In genomic region chr5:7811715-7812114, GRCh38 we compare ENCODE assay signal across 1 cellular context.
TF ChIP-seq lines count a peak whose summit lies in the region.

No MANE protein-coding gene starts in this region.

TF ChIP-seq in K562, 482 proteins besides CTCF, POLR2A, EP300 and RAD21:
- TF ChIP-seq SFPQ (IDR thresholded peaks at IDR 0.05; ENCODE audit: low read depth, low read length) (no peak), CCNT2 (IDR thresholded peaks at IDR 0.05; ENCODE audit: borderline replicate concordance, extremely low read depth, insufficient read length, low read depth, low read length) (no peak), DNMT1 (IDR thresholded peaks at IDR 0.05) (no peak), STAT5A (IDR thresholded peaks at IDR 0.05; ENCODE audit: borderline replicate concordance, low read length) (no peak), ZBTB49 (CRISPR knock-in tag; IDR thresholded peaks at IDR 0.05; ENCODE audit: borderline replicate concordance) (no peak), ARID3B (CRISPR knock-in tag; IDR thresholded peaks at IDR 0.05; ENCODE audit: borderline replicate concordance) (no peak), POLR2H (tag; IDR thresholded peaks at IDR 0.05; ENCODE audit: low read depth) (no peak), KDM1A (IDR thresholded peaks at IDR 0.05) (no peak), DPF2 (IDR thresholded peaks at IDR 0.05) (no peak), ID3 (CRISPR knock-in tag; IDR thresholded peaks at IDR 0.05) (no peak), ID3 (tag; IDR thresholded peaks at IDR 0.05) (no peak), MAFF (IDR thresholded peaks at IDR 0.05; ENCODE audit: low read length) (no peak), ZNF263 (CRISPR knock-in tag; IDR thresholded peaks at IDR 0.05; ENCODE audit: borderline replicate concordance) (no peak), MEF2A (IDR thresholded peaks at IDR 0.05; ENCODE audit: control insufficient read depth, low read depth, low read length) (no peak), ELF4 (CRISPR knock-in tag; IDR thresholded peaks at IDR 0.05) (no peak), RFX5 (IDR thresholded peaks at IDR 0.05; ENCODE audit: low read depth, low read length) (no peak), SMAD2 (IDR thresholded peaks at IDR 0.05; ENCODE audit: low read depth, low read length) (no peak), CEBPB (tag; IDR thresholded peaks at IDR 0.05) (no peak), HNRNPLL (IDR thresholded peaks at IDR 0.05; ENCODE audit: low read depth, low read length, poor library complexity, severe bottlenecking) (no peak), SP2 (IDR thresholded peaks at IDR 0.05; ENCODE audit: extremely low read depth, low read depth, low read length, poor library complexity, severe bottlenecking) (no peak), MED1 (CRISPR knock-in tag; IDR thresholded peaks at IDR 0.05; ENCODE audit: borderline replicate concordance) (no peak)
